In the genomic region with DNA sequence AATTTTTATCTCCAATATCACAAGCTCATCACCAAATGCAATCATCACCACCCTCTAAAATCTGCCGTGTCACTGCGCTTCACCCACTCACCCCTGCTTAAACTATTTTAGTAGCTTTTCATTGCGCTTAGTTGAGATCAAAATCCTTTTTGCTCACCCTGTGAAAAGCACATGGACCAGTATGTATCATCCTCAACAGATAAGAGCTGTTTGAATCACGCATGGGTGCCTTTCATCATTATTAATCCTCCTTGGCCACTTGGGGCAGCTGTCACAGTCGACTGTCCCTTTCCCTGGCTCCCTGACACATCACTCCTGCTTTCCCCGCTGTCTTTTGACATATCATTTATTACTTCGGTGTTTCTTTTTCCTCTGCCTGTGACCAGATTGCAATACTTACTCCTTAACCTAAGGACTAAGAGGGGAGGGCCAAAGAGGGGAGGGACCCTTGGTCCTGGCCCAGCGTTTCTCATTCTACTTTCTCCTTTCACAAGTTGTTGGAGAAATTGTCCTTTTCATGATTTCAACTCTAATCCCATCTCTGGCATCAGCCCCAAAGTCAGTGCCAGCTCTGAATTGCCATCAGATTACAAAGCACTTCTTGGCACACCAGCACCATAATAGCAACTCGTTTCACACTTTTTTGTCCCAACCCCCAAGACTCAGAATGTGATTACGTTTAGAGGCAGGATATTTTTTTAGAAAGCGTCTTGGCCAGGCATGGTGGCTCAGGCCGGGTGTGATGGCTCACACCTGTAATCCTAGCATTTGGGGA, we compare ENCODE assay signal across 8 cellular contexts. TPM values are rescaled to one million over a fixed set of nuclear protein-coding genes. Genes with fewer than 3 reads are reported as not detected.
DNase-seq lines count a peak whose midpoint lies in the region; ATAC-seq and TF ChIP-seq lines count a peak whose summit lies in the region.

No MANE protein-coding gene starts in this region.

- no peak overlapping the region for H3K27ac ChIP-seq in heart left ventricle

- peak in 1 of 12 donors; percentile 15 for TF ChIP-seq CTCF in heart left ventricle (IDR thresholded peaks at IDR 0.05)

- peak; percentile 46 for DNase-seq in A172 (ENCODE audit: low spot score)
- peak; percentile 43 for DNase-seq in EH (ENCODE audit: low read depth)
- DNase-seq in head of caudate nucleus: peak in 31 of 42 donors; percentile 10 to 81 (median 52)
- no peak for DNase-seq in DMS153 (lab: John Stamatoyannopoulos, UW)
- DNase-seq in heart left ventricle: no peak
- DNase-seq in activated gamma-delta T cell (lab: John Stamatoyannopoulos, UW): no peak

- no peak overlapping the region for H3K4me3 ChIP-seq in heart left ventricle

- intact Hi-C loops in head of caudate nucleus (cut with DNase I) (no loop called here), heart left ventricle (cut with DNase I) (loop anchor here in 3 of 10 donors (2.0 to 10.0 kb wide), 3 partner anchors 69 to 161 kb away; no protein-coding TSS in a partner anchor)

- WGBS in heart left ventricle, 4 donors: 36 to 42% (median 40%) methylated on average over 12 of the region's 12 CpGs

- TF ChIP-seq POLR2A in heart left ventricle (IDR thresholded peaks at IDR 0.05): no peak

- H3K27me3 ChIP-seq in heart left ventricle: no peaks in the 10 kb centered on the region

- no peaks in the 10 kb centered on the region for H3K9me3 ChIP-seq in heart left ventricle

- ATAC-seq in SK-N-SH treated with all-trans-retinoic acid at 6 μM for 48 hours: peak; percentile 50
- ATAC-seq in GM21515 (IDR thresholded peaks at IDR 0.05; ENCODE audit: unreplicated experiment): no peak
- ATAC-seq in heart left ventricle: no peak

- no peaks in the 10 kb centered on the region for H3K36me3 ChIP-seq in heart left ventricle

- H3K4me1 ChIP-seq in heart left ventricle: no peaks in the 10 kb centered on the region

TF ChIP-seq in SK-N-SH treated with all-trans-retinoic acid at 6 μM for 48 hours, 23 proteins besides CTCF, POLR2A, EP300 and RAD21:
- TF ChIP-seq OSR1 (CRISPR knock-in tag; IDR thresholded peaks at IDR 0.05): no peak
- no peak for TF ChIP-seq ZNF8 (CRISPR knock-in tag; IDR thresholded peaks at IDR 0.05)
- TF ChIP-seq BACH2 (CRISPR knock-in tag; IDR thresholded peaks at IDR 0.05; ENCODE audit: borderline replicate concordance): no peak
- no peak for TF ChIP-seq ZNF565 (CRISPR knock-in tag; conservative IDR thresholded peaks at IDR 0.05; ENCODE audit: low read depth)
- no peak for TF ChIP-seq ESRRG (CRISPR knock-in tag; IDR thresholded peaks at IDR 0.05)
- no peak for TF ChIP-seq TCF4 (CRISPR knock-in tag; IDR thresholded peaks at IDR 0.05; ENCODE audit: borderline replicate concordance)
- no peak for TF ChIP-seq ZFP3 (CRISPR knock-in tag; IDR thresholded peaks at IDR 0.05)
- TF ChIP-seq, protein P1, sequence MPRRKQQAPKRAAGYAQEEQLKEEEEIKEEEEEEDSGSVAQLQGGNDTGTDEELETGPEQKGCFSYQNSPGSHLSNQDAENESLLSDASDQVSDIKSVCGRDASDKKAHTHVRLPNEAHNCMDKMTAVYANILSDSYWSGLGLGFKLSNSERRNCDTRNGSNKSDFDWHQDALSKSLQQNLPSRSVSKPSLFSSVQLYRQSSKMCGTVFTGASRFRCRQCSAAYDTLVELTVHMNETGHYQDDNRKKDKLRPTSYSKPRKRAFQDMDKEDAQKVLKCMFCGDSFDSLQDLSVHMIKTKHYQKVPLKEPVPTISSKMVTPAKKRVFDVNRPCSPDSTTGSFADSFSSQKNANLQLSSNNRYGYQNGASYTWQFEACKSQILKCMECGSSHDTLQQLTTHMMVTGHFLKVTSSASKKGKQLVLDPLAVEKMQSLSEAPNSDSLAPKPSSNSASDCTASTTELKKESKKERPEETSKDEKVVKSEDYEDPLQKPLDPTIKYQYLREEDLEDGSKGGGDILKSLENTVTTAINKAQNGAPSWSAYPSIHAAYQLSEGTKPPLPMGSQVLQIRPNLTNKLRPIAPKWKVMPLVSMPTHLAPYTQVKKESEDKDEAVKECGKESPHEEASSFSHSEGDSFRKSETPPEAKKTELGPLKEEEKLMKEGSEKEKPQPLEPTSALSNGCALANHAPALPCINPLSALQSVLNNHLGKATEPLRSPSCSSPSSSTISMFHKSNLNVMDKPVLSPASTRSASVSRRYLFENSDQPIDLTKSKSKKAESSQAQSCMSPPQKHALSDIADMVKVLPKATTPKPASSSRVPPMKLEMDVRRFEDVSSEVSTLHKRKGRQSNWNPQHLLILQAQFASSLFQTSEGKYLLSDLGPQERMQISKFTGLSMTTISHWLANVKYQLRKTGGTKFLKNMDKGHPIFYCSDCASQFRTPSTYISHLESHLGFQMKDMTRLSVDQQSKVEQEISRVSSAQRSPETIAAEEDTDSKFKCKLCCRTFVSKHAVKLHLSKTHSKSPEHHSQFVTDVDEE (CRISPR knock-in tag; IDR thresholded peaks at IDR 0.05): no peak
- TF ChIP-seq ZFP30 (CRISPR knock-in tag; IDR thresholded peaks at IDR 0.05): no peak
- TF ChIP-seq ARNTL (CRISPR knock-in tag; IDR thresholded peaks at IDR 0.05; ENCODE audit: borderline replicate concordance, low read depth): no peak

RNA-seq across cellular contexts. Expression of a gene that starts 8.6 kb away (rescaled TPM):
- total RNA-seq in A172 (2014; rRNA removed; shearing (Covaris generic)): 0.16 and 0.93 TPM in 2 replicates
- total RNA-seq in heart left ventricle: 10 to 100 TPM in 8 of 9 donors, 1 to 10 TPM in 1; 7.4 to 29.3 (median 24.8) TPM
- 10 to 100 TPM; 11.6 to 14.4 TPM for polyA plus RNA-seq in heart left ventricle

RNA-seq across cellular contexts. Expression of a gene that starts 29.5 kb away (rescaled TPM):
- total RNA-seq in A172 (2014; rRNA removed; shearing (Covaris generic)): not detected in 2 replicates
- 100 to 1,000 TPM in 1 of 9 donors, 10 to 100 TPM in 8; 16.7 to 130 (median 27.0) TPM for total RNA-seq in heart left ventricle
- 100 to 1,000 TPM in 1 of 2 donors, 10 to 100 TPM in 1; 97.7 to 112 TPM for polyA plus RNA-seq in heart left ventricle

RNA-seq across cellular contexts. Expression of a gene that starts 32.0 kb away (rescaled TPM):
- total RNA-seq in A172 (2014; rRNA removed; shearing (Covaris generic)): 200 and 243 TPM in 2 replicates
- total RNA-seq in heart left ventricle: 100 to 1,000 TPM in 1 of 9 donors, 10 to 100 TPM in 8; 60.9 to 141 (median 72.4) TPM
- polyA plus RNA-seq in heart left ventricle: 100 to 1,000 TPM in 1 of 2 donors, 10 to 100 TPM in 1; 75.2 to 179 TPM

RNA-seq across cellular contexts. Expression of a gene that starts 32.4 kb away (rescaled TPM):
- 15.7 and 18.4 TPM in 2 replicates for total RNA-seq in A172 (2014; rRNA removed; shearing (Covaris generic))
- total RNA-seq in heart left ventricle: 10 to 100 TPM in 8 of 9 donors, 1 to 10 TPM in 1; 9.3 to 20.4 (median 16.6) TPM
- polyA plus RNA-seq in heart left ventricle: 10 to 100 TPM; 11.7 to 15.5 TPM

Comparison
In these comparisons a context has a peak if more than half of its experiments do, and no peak if none do; other contexts are left out.
1. DNase-seq: peak in A172 (single experiment), EH (single experiment) and head of caudate nucleus (31 of 42); none in DMS153 (single experiment), heart left ventricle (0 of 5) and activated gamma-delta T cell (single experiment).
2. RNA of a gene that starts 29.5 kb away (total RNA-seq): 16.7 to 130 TPM in heart left ventricle; not detected in A172; every median in the first group is over 10 times any median in the second.